ENCODE assay signal across 1 cellular context in the genomic region with DNA sequence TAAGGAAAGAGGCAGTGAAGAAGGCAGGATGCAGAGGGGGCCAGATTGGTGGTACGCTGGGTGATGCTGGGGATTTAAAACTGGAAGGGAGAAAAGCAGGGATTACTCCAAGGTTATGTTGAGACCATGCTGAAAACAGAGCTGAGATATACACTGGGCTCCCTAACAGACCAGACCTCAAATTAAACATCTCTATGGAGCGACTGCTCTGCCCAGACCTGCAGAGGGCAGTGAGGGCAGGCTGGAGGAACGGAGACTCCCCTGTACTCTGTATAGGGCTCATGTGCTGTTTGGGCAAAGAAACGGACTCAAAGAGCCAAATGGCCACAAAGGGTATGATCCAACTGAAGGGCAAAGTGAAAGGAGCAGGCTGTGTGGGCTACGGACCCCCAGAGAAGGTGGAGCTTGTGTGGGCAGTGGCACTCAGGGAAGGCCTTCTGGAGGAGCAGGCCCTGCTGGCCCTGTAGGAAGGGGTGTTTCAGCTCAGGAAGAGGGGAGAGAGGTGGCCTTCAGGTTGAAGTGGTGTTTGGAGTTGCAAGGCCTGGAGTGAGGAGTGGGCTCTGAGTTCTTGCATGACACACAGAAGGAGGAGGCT.
TF ChIP-seq lines count a peak whose summit lies in the region.

No MANE protein-coding gene starts in this region.

TF ChIP-seq in GM23338, 12 proteins besides CTCF, POLR2A, EP300 and RAD21 (continued from another document):
- TF ChIP-seq, protein P1, sequence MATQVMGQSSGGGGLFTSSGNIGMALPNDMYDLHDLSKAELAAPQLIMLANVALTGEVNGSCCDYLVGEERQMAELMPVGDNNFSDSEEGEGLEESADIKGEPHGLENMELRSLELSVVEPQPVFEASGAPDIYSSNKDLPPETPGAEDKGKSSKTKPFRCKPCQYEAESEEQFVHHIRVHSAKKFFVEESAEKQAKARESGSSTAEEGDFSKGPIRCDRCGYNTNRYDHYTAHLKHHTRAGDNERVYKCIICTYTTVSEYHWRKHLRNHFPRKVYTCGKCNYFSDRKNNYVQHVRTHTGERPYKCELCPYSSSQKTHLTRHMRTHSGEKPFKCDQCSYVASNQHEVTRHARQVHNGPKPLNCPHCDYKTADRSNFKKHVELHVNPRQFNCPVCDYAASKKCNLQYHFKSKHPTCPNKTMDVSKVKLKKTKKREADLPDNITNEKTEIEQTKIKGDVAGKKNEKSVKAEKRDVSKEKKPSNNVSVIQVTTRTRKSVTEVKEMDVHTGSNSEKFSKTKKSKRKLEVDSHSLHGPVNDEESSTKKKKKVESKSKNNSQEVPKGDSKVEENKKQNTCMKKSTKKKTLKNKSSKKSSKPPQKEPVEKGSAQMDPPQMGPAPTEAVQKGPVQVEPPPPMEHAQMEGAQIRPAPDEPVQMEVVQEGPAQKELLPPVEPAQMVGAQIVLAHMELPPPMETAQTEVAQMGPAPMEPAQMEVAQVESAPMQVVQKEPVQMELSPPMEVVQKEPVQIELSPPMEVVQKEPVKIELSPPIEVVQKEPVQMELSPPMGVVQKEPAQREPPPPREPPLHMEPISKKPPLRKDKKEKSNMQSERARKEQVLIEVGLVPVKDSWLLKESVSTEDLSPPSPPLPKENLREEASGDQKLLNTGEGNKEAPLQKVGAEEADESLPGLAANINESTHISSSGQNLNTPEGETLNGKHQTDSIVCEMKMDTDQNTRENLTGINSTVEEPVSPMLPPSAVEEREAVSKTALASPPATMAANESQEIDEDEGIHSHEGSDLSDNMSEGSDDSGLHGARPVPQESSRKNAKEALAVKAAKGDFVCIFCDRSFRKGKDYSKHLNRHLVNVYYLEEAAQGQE (IDR thresholded peaks at IDR 0.05; ENCODE audit: unreplicated experiment), result no peak
- no peak for TF ChIP-seq NANOG (IDR thresholded peaks at IDR 0.05; ENCODE audit: borderline replicate concordance)
- no peak for TF ChIP-seq JUNB (IDR thresholded peaks at IDR 0.05; ENCODE audit: unreplicated experiment)
- TF ChIP-seq ZNF114 (CRISPR knock-in tag; IDR thresholded peaks at IDR 0.05), result no peak
- TF ChIP-seq, protein P2, sequence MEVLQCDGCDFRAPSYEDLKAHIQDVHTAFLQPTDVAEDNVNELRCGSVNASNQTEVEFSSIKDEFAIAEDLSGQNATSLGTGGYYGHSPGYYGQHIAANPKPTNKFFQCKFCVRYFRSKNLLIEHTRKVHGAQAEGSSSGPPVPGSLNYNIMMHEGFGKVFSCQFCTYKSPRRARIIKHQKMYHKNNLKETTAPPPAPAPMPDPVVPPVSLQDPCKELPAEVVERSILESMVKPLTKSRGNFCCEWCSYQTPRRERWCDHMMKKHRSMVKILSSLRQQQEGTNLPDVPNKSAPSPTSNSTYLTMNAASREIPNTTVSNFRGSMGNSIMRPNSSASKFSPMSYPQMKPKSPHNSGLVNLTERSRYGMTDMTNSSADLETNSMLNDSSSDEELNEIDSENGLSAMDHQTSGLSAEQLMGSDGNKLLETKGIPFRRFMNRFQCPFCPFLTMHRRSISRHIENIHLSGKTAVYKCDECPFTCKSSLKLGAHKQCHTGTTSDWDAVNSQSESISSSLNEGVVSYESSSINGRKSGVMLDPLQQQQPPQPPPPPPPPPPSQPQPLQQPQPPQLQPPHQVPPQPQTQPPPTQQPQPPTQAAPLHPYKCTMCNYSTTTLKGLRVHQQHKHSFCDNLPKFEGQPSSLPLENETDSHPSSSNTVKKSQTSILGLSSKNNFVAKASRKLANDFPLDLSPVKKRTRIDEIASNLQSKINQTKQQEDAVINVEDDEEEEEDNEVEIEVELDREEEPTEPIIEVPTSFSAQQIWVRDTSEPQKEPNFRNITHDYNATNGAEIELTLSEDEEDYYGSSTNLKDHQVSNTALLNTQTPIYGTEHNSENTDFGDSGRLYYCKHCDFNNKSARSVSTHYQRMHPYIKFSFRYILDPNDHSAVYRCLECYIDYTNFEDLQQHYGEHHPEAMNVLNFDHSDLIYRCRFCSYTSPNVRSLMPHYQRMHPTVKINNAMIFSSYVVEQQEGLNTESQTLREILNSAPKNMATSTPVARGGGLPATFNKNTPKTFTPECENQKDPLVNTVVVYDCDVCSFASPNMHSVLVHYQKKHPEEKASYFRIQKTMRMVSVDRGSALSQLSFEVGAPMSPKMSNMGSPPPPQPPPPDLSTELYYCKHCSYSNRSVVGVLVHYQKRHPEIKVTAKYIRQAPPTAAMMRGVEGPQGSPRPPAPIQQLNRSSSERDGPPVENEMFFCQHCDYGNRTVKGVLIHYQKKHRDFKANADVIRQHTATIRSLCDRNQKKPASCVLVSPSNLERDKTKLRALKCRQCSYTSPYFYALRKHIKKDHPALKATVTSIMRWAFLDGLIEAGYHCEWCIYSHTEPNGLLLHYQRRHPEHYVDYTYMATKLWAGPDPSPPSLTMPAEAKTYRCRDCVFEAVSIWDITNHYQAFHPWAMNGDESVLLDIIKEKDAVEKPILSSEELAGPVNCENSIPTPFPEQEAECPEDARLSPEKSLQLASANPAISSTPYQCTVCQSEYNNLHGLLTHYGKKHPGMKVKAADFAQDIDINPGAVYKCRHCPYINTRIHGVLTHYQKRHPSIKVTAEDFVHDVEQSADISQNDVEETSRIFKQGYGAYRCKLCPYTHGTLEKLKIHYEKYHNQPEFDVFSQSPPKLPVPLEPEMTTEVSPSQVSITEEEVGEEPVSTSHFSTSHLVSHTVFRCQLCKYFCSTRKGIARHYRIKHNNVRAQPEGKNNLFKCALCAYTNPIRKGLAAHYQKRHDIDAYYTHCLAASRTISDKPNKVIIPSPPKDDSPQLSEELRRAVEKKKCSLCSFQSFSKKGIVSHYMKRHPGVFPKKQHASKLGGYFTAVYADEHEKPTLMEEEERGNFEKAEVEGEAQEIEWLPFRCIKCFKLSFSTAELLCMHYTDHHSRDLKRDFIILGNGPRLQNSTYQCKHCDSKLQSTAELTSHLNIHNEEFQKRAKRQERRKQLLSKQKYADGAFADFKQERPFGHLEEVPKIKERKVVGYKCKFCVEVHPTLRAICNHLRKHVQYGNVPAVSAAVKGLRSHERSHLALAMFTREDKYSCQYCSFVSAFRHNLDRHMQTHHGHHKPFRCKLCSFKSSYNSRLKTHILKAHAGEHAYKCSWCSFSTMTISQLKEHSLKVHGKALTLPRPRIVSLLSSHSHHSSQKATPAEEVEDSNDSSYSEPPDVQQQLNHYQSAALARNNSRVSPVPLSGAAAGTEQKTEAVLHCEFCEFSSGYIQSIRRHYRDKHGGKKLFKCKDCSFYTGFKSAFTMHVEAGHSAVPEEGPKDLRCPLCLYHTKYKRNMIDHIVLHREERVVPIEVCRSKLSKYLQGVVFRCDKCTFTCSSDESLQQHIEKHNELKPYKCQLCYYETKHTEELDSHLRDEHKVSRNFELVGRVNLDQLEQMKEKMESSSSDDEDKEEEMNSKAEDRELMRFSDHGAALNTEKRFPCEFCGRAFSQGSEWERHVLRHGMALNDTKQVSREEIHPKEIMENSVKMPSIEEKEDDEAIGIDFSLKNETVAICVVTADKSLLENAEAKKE (CRISPR knock-in tag; IDR thresholded peaks at IDR 0.05), result no peak
- TF ChIP-seq, protein P3, sequence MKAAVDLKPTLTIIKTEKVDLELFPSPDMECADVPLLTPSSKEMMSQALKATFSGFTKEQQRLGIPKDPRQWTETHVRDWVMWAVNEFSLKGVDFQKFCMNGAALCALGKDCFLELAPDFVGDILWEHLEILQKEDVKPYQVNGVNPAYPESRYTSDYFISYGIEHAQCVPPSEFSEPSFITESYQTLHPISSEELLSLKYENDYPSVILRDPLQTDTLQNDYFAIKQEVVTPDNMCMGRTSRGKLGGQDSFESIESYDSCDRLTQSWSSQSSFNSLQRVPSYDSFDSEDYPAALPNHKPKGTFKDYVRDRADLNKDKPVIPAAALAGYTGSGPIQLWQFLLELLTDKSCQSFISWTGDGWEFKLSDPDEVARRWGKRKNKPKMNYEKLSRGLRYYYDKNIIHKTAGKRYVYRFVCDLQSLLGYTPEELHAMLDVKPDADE (IDR thresholded peaks at IDR 0.05), result no peak
- TF ChIP-seq EZH2phosphoT487 (IDR thresholded peaks at IDR 0.05; ENCODE audit: unreplicated experiment), result no peak
- TF ChIP-seq CREB1 (CRISPR knock-in tag; IDR thresholded peaks at IDR 0.05; ENCODE audit: low read depth), result no peak
